Comparison of ENCODE assay signal across 14 cellular contexts in genomic region chr1:229862017-229862774, GRCh38.
DNase-seq lines count a peak whose midpoint lies in the region; ATAC-seq and TF ChIP-seq lines count a peak whose summit lies in the region.
"Had no signal": no experiment of that assay in that cellular context is flagged by ENCODE, and none has a peak within 500 bp of the region (broad histone marks: within the 10 kb centered on the region; RNA-seq: fewer than 3 reads in every experiment).

No MANE protein-coding gene starts in this region.

- H3K4me3 Mint-ChIP-seq in glutamatergic neuron (ENCODE audit: unreplicated experiment), result no peak overlapping the region
- H3K4me3 Mint-ChIP-seq in type B pancreatic cell, result peak overlapping the region; percentile 41

- no peak for TF ChIP-seq POLR2A in heart left ventricle (IDR thresholded peaks at IDR 0.05)

- no peak overlapping the region for H3K4me3 ChIP-seq in heart left ventricle
- H3K4me3 ChIP-seq: A549, tibial artery had no signal

- H3K27ac ChIP-seq in heart left ventricle, result peak overlapping the region in 10 of 12 donors; percentile 20 to 90 (median 36)
- H3K27ac ChIP-seq: A549, tibial artery had no signal

- ATAC-seq in heart left ventricle, result no peak
- no peak for ATAC-seq in Right ventricle myocardium superior (ENCODE audit: poor library complexity)
- ATAC-seq in HG03439 (IDR thresholded peaks at IDR 0.05; ENCODE audit: unreplicated experiment), result no peak
- ATAC-seq: A549; activated CD4-positive, CD25-positive, alpha-beta regulatory T cell treated with anti-CD3 and anti-CD28 coated beads, Interleukin-2, amount 50 U/mL, for 24 hours had no signal

- H3K27me3 ChIP-seq in heart left ventricle, result no peaks in the 10 kb centered on the region
- H3K27me3 ChIP-seq: tibial artery had no signal

- no peaks in the 10 kb centered on the region for H3K36me3 Mint-ChIP-seq in glutamatergic neuron (ENCODE audit: unreplicated experiment)
- H3K36me3 Mint-ChIP-seq in type B pancreatic cell, result no peaks in the 10 kb centered on the region

- intact Hi-C loops in heart left ventricle (cut with DNase I), result loop anchor here in 2 of 10 donors (10.0 kb wide), 2 partner anchors 213 to 353 kb away; no protein-coding TSS in a partner anchor
- intact Hi-C loops in Right ventricle myocardium superior (cut with DNase I), result no loop called here

- H3K4me1 Mint-ChIP-seq in glutamatergic neuron (ENCODE audit: low read depth, unreplicated experiment), result peaks cover 29% of the 10 kb centered on the region
- H3K4me1 Mint-ChIP-seq in type B pancreatic cell (ENCODE audit: unreplicated experiment), result peaks cover 18% of the 10 kb centered on the region

- no peak for DNase-seq in heart left ventricle
- no peak for DNase-seq in Right ventricle myocardium superior
- DNase-seq in glutamatergic neuron, result no peak
- peak in 33 of 56 donors; percentile 13 to 67 (median 30) for DNase-seq in nucleus accumbens (lab: John Stamatoyannopoulos, UW)
- DNase-seq in type B pancreatic cell (ENCODE audit: extremely low spot score, unreplicated experiment), result no peak
- DNase-seq in activated CD8-positive, alpha-beta memory T cell treated with anti-CD3 and anti-CD28 coated beads, Interleukin-2, amount 50 U/mL, for 4 hours, result no peak
- no peak for DNase-seq in kidney tubule cell (ENCODE audit: low spot score)
- DNase-seq: activated T-cell treated with anti-CD3 and anti-CD28 coated beads, Interleukin-2, amount 50 U/mL, for 48 hours; Caco-2; NCI-H2081 had no signal

- H3K9me3 ChIP-seq in heart left ventricle, result no peaks in the 10 kb centered on the region
- H3K9me3 ChIP-seq: A549, Caco-2, tibial artery had no signal

- peaks cover 2% of the 10 kb centered on the region for H3K27me3 Mint-ChIP-seq in glutamatergic neuron (ENCODE audit: unreplicated experiment)
- peaks cover 14% of the 10 kb centered on the region for H3K27me3 Mint-ChIP-seq in type B pancreatic cell

- H3K9me3 Mint-ChIP-seq in glutamatergic neuron (ENCODE audit: unreplicated experiment) (peaks cover 8% of the 10 kb centered on the region), type B pancreatic cell (no peaks in the 10 kb centered on the region)

- WGBS in heart left ventricle, 4 donors, result 50 to 53% (median 52%) methylated on average over 15 of the region's 15 CpGs

- no peaks in the 10 kb centered on the region for H3K36me3 ChIP-seq in heart left ventricle
- H3K36me3 ChIP-seq: tibial artery had no signal

- peaks cover 0 to 46% (median 18%) of the 10 kb centered on the region in 12 donors for H3K4me1 ChIP-seq in heart left ventricle
- H3K4me1 ChIP-seq: A549, Caco-2 had no signal

- TF ChIP-seq CTCF in heart left ventricle (IDR thresholded peaks at IDR 0.05), result no peak
- no peak for TF ChIP-seq CTCF in glutamatergic neuron (IDR thresholded peaks at IDR 0.05; ENCODE audit: partially characterized antibody, unreplicated experiment)
- TF ChIP-seq CTCF in type B pancreatic cell (conservative IDR thresholded peaks at IDR 0.05), result no peak

- H3K27ac Mint-ChIP-seq in glutamatergic neuron (ENCODE audit: unreplicated experiment) (peak overlapping the region; percentile 9), type B pancreatic cell (peak overlapping the region; percentile 1)

Comparison
In these comparisons a context has a peak if more than half of its experiments do, and no peak if none do; other contexts are left out.
1. DNase-seq: peak in nucleus accumbens (33 of 56); none in heart left ventricle (0 of 5), Right ventricle myocardium superior (single experiment), glutamatergic neuron (single experiment), type B pancreatic cell (single experiment), activated CD8-positive, alpha-beta memory T cell treated with anti-CD3 and anti-CD28 coated beads, Interleukin-2, amount 50 U/mL, for 4 hours (single experiment) and kidney tubule cell (single experiment).